9 cellular contexts compared by ENCODE assay signal in the genomic region with DNA sequence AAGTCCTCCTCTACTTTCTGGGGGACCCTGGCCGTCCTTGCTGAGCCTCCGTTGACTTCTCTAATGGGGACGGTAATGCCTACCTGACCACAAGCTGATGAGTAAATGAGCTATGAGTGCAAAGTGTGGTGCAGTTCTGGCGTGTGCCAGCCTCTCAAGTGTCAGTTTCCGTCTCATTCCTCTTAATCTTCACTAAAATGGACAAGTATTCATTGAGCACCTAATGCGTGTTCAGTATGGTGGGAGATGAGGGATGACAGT. TPM values are rescaled to one million over a fixed set of nuclear protein-coding genes. Genes with fewer than 3 reads are reported as not detected.
DNase-seq lines count a peak whose midpoint lies in the region; FAIRE-seq and TF ChIP-seq lines count a peak whose summit lies in the region.
"Had no signal": no experiment of that assay in that cellular context is flagged by ENCODE, and none has a peak within 500 bp of the region (broad histone marks: within the 10 kb centered on the region; RNA-seq: fewer than 3 reads in every experiment).

No MANE protein-coding gene starts in this region.

- TF ChIP-seq CTCF in SK-N-SH (IDR thresholded peaks at IDR 0.05): no peak
- no peak for TF ChIP-seq CTCF in parathyroid adenoma (IDR thresholded peaks at IDR 0.05)

- DNase-seq in activated CD4-positive, alpha-beta T cell treated with anti-CD3 and anti-CD28 coated beads for 48 hours: peak; percentile 47
- no peak for DNase-seq in activated CD4-positive, alpha-beta T cell treated with anti-CD3 and anti-CD28 coated beads for 1 hour
- DNase-seq in SK-N-SH: peak; percentile 40
- DNase-seq in epithelial cell of prostate (ENCODE audit: low read depth, low spot score): no peak
- DNase-seq in HK-2 (ENCODE audit: unreplicated experiment): no peak
- no peak for DNase-seq in NOMO-1 treated with dmso at 0.1 percent for 144 hours (lab: John Stamatoyannopoulos, UW; ENCODE audit: unreplicated experiment)
- DNase-seq in RCC 7860 (ENCODE audit: low spot score): no peak

- no peak for TF ChIP-seq RAD21 in SK-N-SH (IDR thresholded peaks at IDR 0.05; ENCODE audit: low read length)

- H3K9me3 ChIP-seq in SK-N-SH (no peaks in the 10 kb centered on the region), parathyroid adenoma (ENCODE audit: control insufficient read depth, low read length) (no peaks in the 10 kb centered on the region)

- no peak for FAIRE-seq in RCC 7860 (lab: Jason Lieb, UNC)
- FAIRE-seq: endometrium had no signal

- H3K27ac ChIP-seq in SK-N-SH (ENCODE audit: low read depth in 2 of 2, low read length in 1 of 2) (peak overlapping the region; percentile 87 to 89), epithelial cell of prostate (peak overlapping the region; percentile 89), parathyroid adenoma (peak overlapping the region; percentile 82)

- peaks cover 15 to 35% of the 10 kb centered on the region in 2 experiments for H3K36me3 ChIP-seq in SK-N-SH (replicated peaks in 1 of 2; ENCODE audit: control insufficient read depth in 1 of 2, insufficient read depth in 2 of 2, low read length in 1 of 2)
- H3K36me3 ChIP-seq in parathyroid adenoma (ENCODE audit: control insufficient read depth, insufficient read depth, low read length): no peaks in the 10 kb centered on the region

- H3K4me1 ChIP-seq in SK-N-SH (ENCODE audit: control insufficient read depth in 1 of 2, insufficient read depth in 2 of 2, low read depth in 1 of 2, low read length in 1 of 2) (peaks cover 14 to 37% of the 10 kb centered on the region in 2 experiments; a peak in 3 of 4 replicates), parathyroid adenoma (peaks cover 6% of the 10 kb centered on the region)

- POLR2A ChIA-PET in SK-N-SH (lab: Yijun Ruan, JAX): interaction anchor here (0.7 to 3.1 kb wide), 3 partner anchors 105 to 605 kb away, joined by 3 to 27 read pairs (median 5); partner anchors contain the start of gene SEPTIN7

- H3K9ac ChIP-seq in SK-N-SH (peak overlapping the region; percentile 96), parathyroid adenoma (peak overlapping the region; percentile 65)

- peak overlapping the region; percentile 92 to 100 for H3K4me3 ChIP-seq in SK-N-SH (ENCODE audit: low read depth in 2 of 2, low read length in 1 of 2)
- H3K4me3 ChIP-seq in parathyroid adenoma (ENCODE audit: low read depth, low read length): peak overlapping the region; percentile 68

- no peak for TF ChIP-seq EP300 in SK-N-SH (IDR thresholded peaks at IDR 0.05; ENCODE audit: borderline replicate concordance in 1 of 2, low read depth in 1 of 2, low read length in 1 of 2)

- H3K27me3 ChIP-seq in SK-N-SH (ENCODE audit: insufficient read depth): no peaks in the 10 kb centered on the region
- H3K27me3 ChIP-seq in parathyroid adenoma (ENCODE audit: control insufficient read depth, insufficient read depth, low read length): no peaks in the 10 kb centered on the region

- CTCF ChIA-PET in SK-N-SH (lab: Yijun Ruan, JAX): interaction anchor here (1.3 to 8.6 kb wide), 7 partner anchors 9 to 290 kb away, joined by 3 to 104 read pairs (median 10); partner anchors contain the start of gene SEPTIN7

- H4K20me1 ChIP-seq in SK-N-SH (ENCODE audit: insufficient read depth): peaks cover 7% of the 10 kb centered on the region; the same call in 1 of the 2 replicates

- 20% methylated on average over 6 of the region's 6 CpGs for WGBS in SK-N-SH (ENCODE audit: low lambda C conversion rate)

- H2AFZ ChIP-seq in SK-N-SH (ENCODE audit: low read depth) (peak overlapping the region; percentile 99), parathyroid adenoma (peak overlapping the region; percentile 100)

- H3K79me2 ChIP-seq in SK-N-SH (ENCODE audit: insufficient read depth) (peaks cover 51% of the 10 kb centered on the region), parathyroid adenoma (peaks cover 32% of the 10 kb centered on the region)

- H3K4me2 ChIP-seq in SK-N-SH (peak overlapping the region; percentile 98), parathyroid adenoma (ENCODE audit: low read length) (peak overlapping the region; percentile 73)

- H3K9me2 ChIP-seq in SK-N-SH: no peaks in the 10 kb centered on the region

- peaks cover 4% of the 10 kb centered on the region for H3F3A ChIP-seq in SK-N-SH (replicated peaks; ENCODE audit: insufficient read depth)

TF ChIP-seq in SK-N-SH, 30 proteins besides CTCF, POLR2A, EP300 and RAD21:
- TF ChIP-seq YY1 (IDR thresholded peaks at IDR 0.05; ENCODE audit: low read depth) (no peak), RCOR1 (IDR thresholded peaks at IDR 0.05; ENCODE audit: low read length) (no peak), POLR2AphosphoS5 (IDR thresholded peaks at IDR 0.05; ENCODE audit: low read depth, low read length) (no peak), IRF3 (IDR thresholded peaks at IDR 0.05; ENCODE audit: low read depth, low read length) (no peak), TCF12 (IDR thresholded peaks at IDR 0.05) (no peak), CHD2 (IDR thresholded peaks at IDR 0.05; ENCODE audit: low read length, partially characterized antibody) (no peak), GATA2 (CRISPR knock-in tag; IDR thresholded peaks at IDR 0.05) (no peak), JUND (IDR thresholded peaks at IDR 0.05) (no peak), FOXM1 (IDR thresholded peaks at IDR 0.05; ENCODE audit: low read depth) (no peak), SIN3A (IDR thresholded peaks at IDR 0.05; ENCODE audit: borderline replicate concordance, low read depth, low read length) (no peak), NRF1 (IDR thresholded peaks at IDR 0.05; ENCODE audit: low read depth, low read length) (no peak), ZBTB33 (IDR thresholded peaks at IDR 0.05; ENCODE audit: borderline replicate concordance, low read depth) (no peak), USF2 (IDR thresholded peaks at IDR 0.05; ENCODE audit: borderline replicate concordance, low read depth, low read length) (no peak), SMC3 (IDR thresholded peaks at IDR 0.05; ENCODE audit: low read depth, low read length) (no peak), MAX (IDR thresholded peaks at IDR 0.05; ENCODE audit: low read depth) (no peak), PBX3 (IDR thresholded peaks at IDR 0.05) (no peak)

RNA-seq across cellular contexts. Expression of gene HERPUD2, which starts 0.6 kb away (rescaled TPM):
- polyA plus RNA-seq in SK-N-SH (2012; rRNA removed): 39.2 and 48.3 TPM in 2 replicates
- 32.4 and 42.3 TPM in 2 replicates for polyA plus RNA-seq in SK-N-SH (2012; cell fraction: cytosol; rRNA removed)
- polyA plus RNA-seq in SK-N-SH (2012; cell fraction: nucleus; rRNA removed): 17.4 and 26.3 TPM in 2 replicates

Comparison
In these comparisons a context has a peak if more than half of its experiments do, and no peak if none do; other contexts are left out.
1. DNase-seq: peak in activated CD4-positive, alpha-beta T cell treated with anti-CD3 and anti-CD28 coated beads for 48 hours (single experiment) and SK-N-SH (single experiment); none in activated CD4-positive, alpha-beta T cell treated with anti-CD3 and anti-CD28 coated beads for 1 hour (single experiment), epithelial cell of prostate (single experiment), HK-2 (single experiment), NOMO-1 treated with dmso at 0.1 percent for 144 hours (single experiment) and RCC 7860 (single experiment).
2. Peak in every context shown above with its lines, with median percentiles within 50 percentile points of each other: H3K27ac ChIP-seq.